20 cellular contexts compared by ENCODE assay signal in the genomic region with DNA sequence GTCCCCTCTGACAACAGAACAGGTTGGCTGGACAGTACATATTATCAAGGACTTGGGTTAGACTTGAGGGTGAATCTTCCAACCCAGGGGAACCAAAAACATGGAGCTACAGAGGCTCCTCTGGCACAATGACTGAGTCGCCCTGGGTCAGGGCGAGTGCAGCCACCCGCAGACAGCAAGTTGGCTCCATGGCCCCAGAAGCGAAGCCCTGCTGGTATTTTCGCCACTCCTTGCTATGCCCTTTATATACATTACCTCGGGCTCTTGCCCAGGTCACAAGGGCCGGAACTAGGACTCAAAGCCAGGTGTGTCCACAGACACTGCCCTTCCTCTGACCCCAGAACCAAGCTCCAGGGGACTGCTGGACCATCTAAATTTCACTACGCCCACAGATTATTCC.
A peak's percentile ranks its signal among the peaks of the same experiment; 100 is the strongest.
DNase-seq lines count a peak whose midpoint lies in the region; TF ChIP-seq lines count a peak whose summit lies in the region.
"Had no signal": no experiment of that assay in that cellular context is flagged by ENCODE, and none has a peak within 500 bp of the region (broad histone marks: within the 10 kb centered on the region; RNA-seq: fewer than 3 reads in every experiment).

No MANE protein-coding gene starts in this region.

- H3K9ac ChIP-seq in neural progenitor cell (no peak overlapping the region), mammary epithelial cell (ENCODE audit: insufficient read depth, low read length) (no peak overlapping the region)

- WGBS in mammary epithelial cell (ENCODE audit: low coverage, missing lambda C conversion rate), result 94% methylated on average over 8 of the region's 8 CpGs

- dilution Hi-C loops in mammary epithelial cell (cut with HindIII; ENCODE audit: low sequenced_read_pairs), result no loop called here

- no peak overlapping the region for H2AFZ ChIP-seq in neural progenitor cell (replicated peaks)
- no peak overlapping the region for H2AFZ ChIP-seq in mammary epithelial cell (ENCODE audit: low read depth, low read length)

- no peak for TF ChIP-seq CTCF in glutamatergic neuron (IDR thresholded peaks at IDR 0.05; ENCODE audit: partially characterized antibody, unreplicated experiment)
- no peak for TF ChIP-seq CTCF in neural progenitor cell (IDR thresholded peaks at IDR 0.05)
- no peak for TF ChIP-seq CTCF in tibial artery (IDR thresholded peaks at IDR 0.05)
- no peak for TF ChIP-seq CTCF in endothelial cell (IDR thresholded peaks at IDR 0.05; ENCODE audit: unreplicated experiment)
- TF ChIP-seq CTCF in mammary epithelial cell (conservative IDR thresholded peaks at IDR 0.05 in 1 of 2, IDR thresholded peaks at IDR 0.05 in 1 of 2; ENCODE audit: extremely low read depth in 1 of 2, insufficient read depth in 1 of 2, low read depth in 1 of 2, low read length in 2 of 2), result no peak

- H3K36me3 Mint-ChIP-seq in glutamatergic neuron (ENCODE audit: unreplicated experiment) (peaks cover 5% of the 10 kb centered on the region), neural progenitor cell (no peaks in the 10 kb centered on the region), endothelial cell (ENCODE audit: low read depth, unreplicated experiment) (no peaks in the 10 kb centered on the region)
- H3K36me3 Mint-ChIP-seq: activated naive CD4-positive, alpha-beta T cell treated with anti-CD3 and anti-CD28 coated beads, Interleukin-2, amount 10 ng/mL, durations not matched to agents 7 days and 5 days had no signal

- intact Hi-C loops in tibial artery (cut with DNase I; ENCODE audit: low total_unique reads), result no loop called here
- intact Hi-C loops in mammary epithelial cell (cut with micrococcal nuclease), result no loop called here

- no peak overlapping the region for H3K27ac Mint-ChIP-seq in glutamatergic neuron (ENCODE audit: unreplicated experiment)
- H3K27ac Mint-ChIP-seq in neural progenitor cell, result peak overlapping the region; percentile 65
- no peak overlapping the region for H3K27ac Mint-ChIP-seq in endothelial cell (ENCODE audit: unreplicated experiment)
- H3K27ac Mint-ChIP-seq: activated CD4-positive, alpha-beta T cell treated with anti-CD3 and anti-CD28 coated beads, Interleukin-2, amount 10 ng/mL, durations not matched to agents 24 days and 14 days; activated naive CD4-positive, alpha-beta T cell treated with anti-CD3 and anti-CD28 coated beads, Interleukin-2, amount 10 ng/mL, durations not matched to agents 7 days and 5 days had no signal

- H3K4me1 ChIP-seq in neural progenitor cell (peaks cover 8% of the 10 kb centered on the region), tibial artery (peaks cover 0 to 100% (median 67%) of the 10 kb centered on the region in 4 donors), mammary epithelial cell (ENCODE audit: insufficient read depth, low read length) (no peaks in the 10 kb centered on the region)

- H3K27ac ChIP-seq in cingulate gyrus (ENCODE audit: low read depth, low read length) (peak overlapping the region; percentile 14), neural progenitor cell (no peak overlapping the region), tibial artery (peak overlapping the region; percentile 89 to 96), mammary epithelial cell (ENCODE audit: insufficient read depth, low read depth, low read length) (no peak overlapping the region)
- H3K27ac ChIP-seq: C4-2B, WERI-Rb-1 had no signal

- BruUV-seq in mammary epithelial cell (replicated peaks; lab: Mats Ljungman, UMichigan), result no TSS peak

- H3K27me3 ChIP-seq in neural progenitor cell (no peaks in the 10 kb centered on the region), tibial artery (no peaks in the 10 kb centered on the region), mammary epithelial cell (ENCODE audit: insufficient read depth, low read length) (no peaks in the 10 kb centered on the region)

- H3K9me3 ChIP-seq in neural progenitor cell (ENCODE audit: low read depth) (no peaks in the 10 kb centered on the region), tibial artery (no peaks in the 10 kb centered on the region), mammary epithelial cell (replicated peaks; ENCODE audit: insufficient read depth, low read length) (no peaks in the 10 kb centered on the region)

- H3K4me3 Mint-ChIP-seq in glutamatergic neuron (ENCODE audit: unreplicated experiment) (peak overlapping the region; percentile 26), neural progenitor cell (no peak overlapping the region), endothelial cell (ENCODE audit: unreplicated experiment) (no peak overlapping the region)
- H3K4me3 Mint-ChIP-seq: activated CD4-positive, alpha-beta T cell treated with anti-CD3 and anti-CD28 coated beads, Interleukin-2, amount 10 ng/mL, durations not matched to agents 24 days and 14 days; activated naive CD4-positive, alpha-beta T cell treated with anti-CD3 and anti-CD28 coated beads, Interleukin-2, amount 10 ng/mL, durations not matched to agents 7 days and 5 days; neural crest cell had no signal

- no peaks in the 10 kb centered on the region for H3K79me2 ChIP-seq in neural progenitor cell (ENCODE audit: low read depth)
- no peaks in the 10 kb centered on the region for H3K79me2 ChIP-seq in mammary epithelial cell (ENCODE audit: insufficient read depth, low read length)

- CTCF ChIA-PET in mammary epithelial cell (lab: Charles Lee; ENCODE audit: low non-redundant PET), result no interaction called here

- H3K27me3 Mint-ChIP-seq in glutamatergic neuron (ENCODE audit: unreplicated experiment) (peaks cover 7% of the 10 kb centered on the region), neural progenitor cell (ENCODE audit: insufficient read depth, low read depth) (peaks cover 16% of the 10 kb centered on the region), endothelial cell (ENCODE audit: unreplicated experiment) (peaks cover 11% of the 10 kb centered on the region)
- H3K27me3 Mint-ChIP-seq: progenitor cell of endocrine pancreas had no signal

- H3K4me2 ChIP-seq in neural progenitor cell (no peak overlapping the region), mammary epithelial cell (ENCODE audit: insufficient read depth, low read depth, low read length) (no peak overlapping the region)

- no peaks in the 10 kb centered on the region for H3F3A ChIP-seq in neural progenitor cell (ENCODE audit: low read depth)

- no peak for DNase-seq in glutamatergic neuron
- DNase-seq in neural progenitor cell (ENCODE audit: low spot score), result no peak
- DNase-seq in tibial artery, result no peak
- no peak for DNase-seq in endothelial cell (ENCODE audit: low spot score)
- no peak for DNase-seq in NCI-H345 (lab: John Stamatoyannopoulos, UW)
- no peak for DNase-seq in mammary epithelial cell
- DNase-seq: activated CD4-positive, alpha-beta T cell treated with anti-CD3 and anti-CD28 coated beads, Interleukin-2, amount 10 ng/mL, durations not matched to agents 24 days and 14 days; activated naive CD4-positive, alpha-beta T cell treated with anti-CD3 and anti-CD28 coated beads, Interleukin-2, amount 10 ng/mL, durations not matched to agents 7 days and 5 days; activated T-cell treated with anti-CD3 and anti-CD28 coated beads, Interleukin-2, amount 50 U/mL, for 48 hours; dermis blood vessel endothelial cell; midbrain; NCI-H1105 treated with DMSO at 0.1 percent for 48 hours; NCI-H2081; NCI-H774; T-helper 9 cell; WERI-Rb-1 had no signal

- in situ Hi-C loops in mammary epithelial cell (cut with MboI; ENCODE audit: low sequenced_read_pairs in 2 of 2), result no loop called here

- H3K36me3 ChIP-seq in neural progenitor cell, result no peaks in the 10 kb centered on the region
- H3K36me3 ChIP-seq in tibial artery, result no peaks in the 10 kb centered on the region
- no peaks in the 10 kb centered on the region for H3K36me3 ChIP-seq in mammary epithelial cell (ENCODE audit: insufficient read depth, low read length)
- H3K36me3 ChIP-seq: WERI-Rb-1 had no signal

- no peaks in the 10 kb centered on the region for H4K20me1 ChIP-seq in neural progenitor cell (ENCODE audit: low read depth)
- H4K20me1 ChIP-seq in mammary epithelial cell (ENCODE audit: insufficient read depth, low read length), result no peaks in the 10 kb centered on the region

- H3K4me3 ChIP-seq in neural progenitor cell, result no peak overlapping the region
- H3K4me3 ChIP-seq in tibial artery, result no peak overlapping the region
- no peak overlapping the region for H3K4me3 ChIP-seq in mammary epithelial cell (replicated peaks in 1 of 3; ENCODE audit: insufficient read depth in 1 of 3, low read depth in 2 of 3, low read length in 3 of 3)

- peaks cover 6% of the 10 kb centered on the region for H3K9me3 Mint-ChIP-seq in glutamatergic neuron (ENCODE audit: unreplicated experiment)
- no peaks in the 10 kb centered on the region for H3K9me3 Mint-ChIP-seq in neural progenitor cell
- H3K9me3 Mint-ChIP-seq in endothelial cell (ENCODE audit: unreplicated experiment), result no peaks in the 10 kb centered on the region
- H3K9me3 Mint-ChIP-seq: activated CD4-positive, alpha-beta T cell treated with anti-CD3 and anti-CD28 coated beads, Interleukin-2, amount 10 ng/mL, durations not matched to agents 24 days and 14 days; activated naive CD4-positive, alpha-beta T cell treated with anti-CD3 and anti-CD28 coated beads, Interleukin-2, amount 10 ng/mL, durations not matched to agents 7 days and 5 days; neural crest cell had no signal

- H3K4me1 Mint-ChIP-seq in glutamatergic neuron (ENCODE audit: low read depth, unreplicated experiment), result peaks cover 22% of the 10 kb centered on the region
- peaks cover 50% of the 10 kb centered on the region for H3K4me1 Mint-ChIP-seq in neural progenitor cell
- H3K4me1 Mint-ChIP-seq in endothelial cell (ENCODE audit: unreplicated experiment), result peaks cover 35% of the 10 kb centered on the region
- H3K4me1 Mint-ChIP-seq: activated CD4-positive, alpha-beta T cell treated with anti-CD3 and anti-CD28 coated beads, Interleukin-2, amount 10 ng/mL, durations not matched to agents 24 days and 14 days; activated naive CD4-positive, alpha-beta T cell treated with anti-CD3 and anti-CD28 coated beads, Interleukin-2, amount 10 ng/mL, durations not matched to agents 7 days and 5 days had no signal

Comparison
In these comparisons a context has a peak if more than half of its experiments do, and no peak if none do; other contexts are left out.
1. H3K27ac ChIP-seq: peak in cingulate gyrus (single experiment) and tibial artery (2 of 2); none in neural progenitor cell (single experiment) and mammary epithelial cell (single experiment).